In the genomic region with DNA sequence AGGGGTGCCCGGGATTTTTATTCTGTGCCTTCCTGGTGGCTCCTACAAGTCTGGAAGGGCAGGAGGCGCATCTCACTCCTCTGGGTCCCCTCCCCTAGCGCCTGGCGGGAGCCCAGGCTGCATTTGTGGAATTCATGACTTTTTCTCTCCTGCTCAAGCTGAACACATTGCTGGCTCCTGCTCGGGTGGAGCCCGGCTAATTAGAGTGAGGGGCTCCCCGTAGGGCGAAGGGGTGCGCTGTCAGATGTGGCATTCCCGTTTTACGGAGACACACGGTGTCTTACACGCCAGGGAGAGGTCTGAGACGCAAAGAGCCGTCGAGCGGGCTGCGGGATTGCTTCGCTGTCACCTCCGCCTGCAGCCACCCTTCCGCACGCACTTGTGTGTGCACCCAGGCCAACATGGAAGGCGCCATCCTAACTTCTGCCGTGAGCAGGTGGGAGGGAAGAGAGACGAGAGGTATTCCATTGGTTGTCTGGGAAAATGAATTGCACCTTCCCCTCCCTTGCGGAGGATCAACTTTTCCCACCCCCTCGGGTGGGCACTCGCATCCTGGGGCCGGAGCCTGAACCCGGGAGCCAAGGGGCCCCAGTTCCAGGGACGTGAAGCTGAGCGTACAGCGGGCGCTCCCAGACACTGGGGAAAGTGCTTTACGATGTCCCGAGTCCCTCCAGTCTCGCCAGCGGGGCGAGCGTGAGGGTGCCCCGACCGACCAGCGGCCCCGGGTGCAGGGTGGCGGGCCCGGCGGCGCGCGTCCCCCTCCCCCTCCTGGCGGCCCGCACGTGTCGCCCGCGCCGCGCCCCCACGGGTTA, we compare ENCODE assay signal across 8 cellular contexts. TPM values are rescaled to one million over a fixed set of nuclear protein-coding genes. Genes with fewer than 3 reads are reported as not detected.
DNase-seq lines count a peak whose midpoint lies in the region; ATAC-seq and TF ChIP-seq lines count a peak whose summit lies in the region.
"Had no signal": no experiment of that assay in that cellular context is flagged by ENCODE, and none has a peak within 500 bp of the region (broad histone marks: within the 10 kb centered on the region; RNA-seq: fewer than 3 reads in every experiment).

No MANE protein-coding gene starts in this region.

- no peak for TF ChIP-seq CTCF in psoas muscle (IDR thresholded peaks at IDR 0.05)

- peak; percentile 25 for DNase-seq in NCI-H69 (lab: John Stamatoyannopoulos, UW)
- DNase-seq in ecto neural progenitor cell (ENCODE audit: low spot score): peak; percentile 51
- DNase-seq in psoas muscle: no peak
- DNase-seq in NCI-H345 (lab: John Stamatoyannopoulos, UW): no peak

- H3K4me1 ChIP-seq in psoas muscle: peaks cover 3% of the 10 kb centered on the region

- H3K4me3 ChIP-seq in psoas muscle: peak overlapping the region; percentile 36

- no peaks in the 10 kb centered on the region for H3K36me3 ChIP-seq in psoas muscle (ENCODE audit: insufficient read depth in 1 of 2, low read depth in 1 of 2)

- H3K27me3 ChIP-seq in psoas muscle (ENCODE audit: insufficient read depth in 3 of 3, low read length in 2 of 3): peaks cover 3 to 71% (median 14%) of the 10 kb centered on the region in 3 donors

- peak; percentile 1 for ATAC-seq in GM18909 (IDR thresholded peaks at IDR 0.05; ENCODE audit: poor library complexity, unreplicated experiment)
- ATAC-seq in psoas muscle: no peak
- ATAC-seq in GM19467 (IDR thresholded peaks at IDR 0.05; ENCODE audit: unreplicated experiment): no peak
- no peak for ATAC-seq in HG03457 (IDR thresholded peaks at IDR 0.05; ENCODE audit: unreplicated experiment)

- no peaks in the 10 kb centered on the region for H3K9me3 ChIP-seq in psoas muscle

- H3K27ac ChIP-seq in psoas muscle: no peak overlapping the region

- intact Hi-C loops in psoas muscle (cut with DNase I): no loop called here

- WGBS in psoas muscle, 3 donors: 18 to 34% (median 29%) methylated on average over 34 to 59 of the region's 59 CpGs

RNA-seq across cellular contexts. Expression of a gene that starts 1.2 kb away (rescaled TPM):
- total RNA-seq in psoas muscle: 1 to 10 TPM; 1.1 to 2.0 (median 1.6) TPM
- polyA plus RNA-seq in psoas muscle: under 1 TPM; 0.18 to 0.37 (median 0.26) TPM
- total RNA-seq: glomerular endothelial cell had no signal

Comparison
In these comparisons a context has a peak if more than half of its experiments do, and no peak if none do; other contexts are left out.
1. DNase-seq: peak in NCI-H69 (single experiment) and ecto neural progenitor cell (single experiment); none in psoas muscle (0 of 2) and NCI-H345 (single experiment).